Comparison of ENCODE assay signal across 1 cellular context in the genomic region with DNA sequence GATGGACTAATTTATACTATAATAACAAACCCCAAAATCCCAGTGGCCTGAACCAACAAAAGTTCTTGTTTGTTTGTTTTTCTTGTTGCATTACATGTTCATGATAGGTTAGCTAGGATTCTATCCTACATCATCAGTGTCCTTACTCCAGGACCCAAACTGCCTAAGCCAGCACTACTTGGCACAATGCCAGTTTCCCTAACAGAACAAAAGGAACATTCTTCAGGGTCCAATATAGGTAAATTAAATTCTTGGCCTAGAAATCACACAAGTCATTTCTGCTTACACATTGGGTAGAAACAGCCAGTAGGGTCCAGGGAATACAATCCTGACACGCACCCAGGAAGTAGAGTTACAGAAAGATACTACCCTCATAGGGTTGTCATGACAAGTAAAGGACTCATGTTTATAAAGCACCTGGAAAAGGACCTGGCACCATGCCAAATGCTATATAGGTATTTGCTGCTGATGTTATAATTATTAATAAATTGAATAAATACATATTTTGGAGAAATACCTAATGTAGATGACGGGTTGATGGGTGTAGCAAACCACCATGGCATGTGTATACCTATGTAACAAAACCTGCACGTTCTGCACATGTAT.
TF ChIP-seq lines count a peak whose summit lies in the region.

No MANE protein-coding gene starts in this region.

TF ChIP-seq in HEK293, 187 proteins besides CTCF, POLR2A, EP300 and RAD21 (continued from another document):
- no peak for TF ChIP-seq ZFP69B (tag by site-specific recombination; IDR thresholded peaks at IDR 0.05)
- TF ChIP-seq ZBTB1 (tag by site-specific recombination; IDR thresholded peaks at IDR 0.05) = no peak
- no peak for TF ChIP-seq ZBTB7A (tag by site-specific recombination; IDR thresholded peaks at IDR 0.05; ENCODE audit: low read depth)
- no peak for TF ChIP-seq SP2 (tag by site-specific recombination; IDR thresholded peaks at IDR 0.05)
- no peak for TF ChIP-seq KLF7 (tag by site-specific recombination; IDR thresholded peaks at IDR 0.05; ENCODE audit: borderline replicate concordance)
- peak; percentile 83 for TF ChIP-seq ZNF350 (tag by site-specific recombination; IDR thresholded peaks at IDR 0.05)
- no peak for TF ChIP-seq ZIC2 (tag by site-specific recombination; IDR thresholded peaks at IDR 0.05)
- no peak for TF ChIP-seq ZNF558 (tag by site-specific recombination; IDR thresholded peaks at IDR 0.05)
- no peak for TF ChIP-seq ZBTB21 (tag by site-specific recombination; IDR thresholded peaks at IDR 0.05)
- TF ChIP-seq, protein P1, sequence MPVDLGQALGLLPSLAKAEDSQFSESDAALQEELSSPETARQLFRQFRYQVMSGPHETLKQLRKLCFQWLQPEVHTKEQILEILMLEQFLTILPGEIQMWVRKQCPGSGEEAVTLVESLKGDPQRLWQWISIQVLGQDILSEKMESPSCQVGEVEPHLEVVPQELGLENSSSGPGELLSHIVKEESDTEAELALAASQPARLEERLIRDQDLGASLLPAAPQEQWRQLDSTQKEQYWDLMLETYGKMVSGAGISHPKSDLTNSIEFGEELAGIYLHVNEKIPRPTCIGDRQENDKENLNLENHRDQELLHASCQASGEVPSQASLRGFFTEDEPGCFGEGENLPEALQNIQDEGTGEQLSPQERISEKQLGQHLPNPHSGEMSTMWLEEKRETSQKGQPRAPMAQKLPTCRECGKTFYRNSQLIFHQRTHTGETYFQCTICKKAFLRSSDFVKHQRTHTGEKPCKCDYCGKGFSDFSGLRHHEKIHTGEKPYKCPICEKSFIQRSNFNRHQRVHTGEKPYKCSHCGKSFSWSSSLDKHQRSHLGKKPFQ (tag by site-specific recombination; IDR thresholded peaks at IDR 0.05) = no peak
- no peak for TF ChIP-seq ZFP41 (tag by site-specific recombination; IDR thresholded peaks at IDR 0.05; ENCODE audit: borderline replicate concordance)
- no peak for TF ChIP-seq ZNF707 (tag by site-specific recombination; IDR thresholded peaks at IDR 0.05)
- TF ChIP-seq, protein P2, sequence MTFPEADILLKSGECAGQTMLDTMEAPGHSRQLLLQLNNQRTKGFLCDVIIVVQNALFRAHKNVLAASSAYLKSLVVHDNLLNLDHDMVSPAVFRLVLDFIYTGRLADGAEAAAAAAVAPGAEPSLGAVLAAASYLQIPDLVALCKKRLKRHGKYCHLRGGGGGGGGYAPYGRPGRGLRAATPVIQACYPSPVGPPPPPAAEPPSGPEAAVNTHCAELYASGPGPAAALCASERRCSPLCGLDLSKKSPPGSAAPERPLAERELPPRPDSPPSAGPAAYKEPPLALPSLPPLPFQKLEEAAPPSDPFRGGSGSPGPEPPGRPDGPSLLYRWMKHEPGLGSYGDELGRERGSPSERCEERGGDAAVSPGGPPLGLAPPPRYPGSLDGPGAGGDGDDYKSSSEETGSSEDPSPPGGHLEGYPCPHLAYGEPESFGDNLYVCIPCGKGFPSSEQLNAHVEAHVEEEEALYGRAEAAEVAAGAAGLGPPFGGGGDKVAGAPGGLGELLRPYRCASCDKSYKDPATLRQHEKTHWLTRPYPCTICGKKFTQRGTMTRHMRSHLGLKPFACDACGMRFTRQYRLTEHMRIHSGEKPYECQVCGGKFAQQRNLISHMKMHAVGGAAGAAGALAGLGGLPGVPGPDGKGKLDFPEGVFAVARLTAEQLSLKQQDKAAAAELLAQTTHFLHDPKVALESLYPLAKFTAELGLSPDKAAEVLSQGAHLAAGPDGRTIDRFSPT (tag by site-specific recombination; IDR thresholded peaks at IDR 0.05) = no peak
TF ChIP-seq in HEK293: peak in this region for 23.
